Comparison of ENCODE assay signal across 17 cellular contexts in the genomic region with DNA sequence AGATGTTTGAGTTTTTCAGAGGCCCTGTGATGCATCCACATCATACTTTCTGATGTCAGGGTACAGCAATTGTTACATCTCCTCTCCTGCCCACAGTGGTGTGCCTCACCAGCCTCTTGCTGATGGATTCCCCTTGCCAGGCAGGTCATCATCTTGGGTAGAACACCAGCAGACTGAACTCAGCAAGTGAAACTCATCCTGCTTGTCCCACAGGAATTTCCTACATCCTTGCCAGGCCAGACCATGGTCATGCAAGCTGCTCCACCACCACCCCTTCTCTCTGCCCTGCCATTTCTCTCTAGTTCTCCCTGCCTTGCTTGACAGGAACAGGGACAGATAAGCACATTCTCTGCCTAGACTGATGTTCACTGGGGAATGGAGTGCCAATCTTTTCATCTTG.
DNase-seq lines count a peak whose midpoint lies in the region; ATAC-seq, FAIRE-seq and TF ChIP-seq lines count a peak whose summit lies in the region.
"Had no signal": no experiment of that assay in that cellular context is flagged by ENCODE, and none has a peak within 500 bp of the region (broad histone marks: within the 10 kb centered on the region; RNA-seq: fewer than 3 reads in every experiment).

No MANE protein-coding gene starts in this region.

- H3K4me3 ChIP-seq in AG10803 (ENCODE audit: low read length) (no peak overlapping the region), GM23338 (no peak overlapping the region), astrocyte (ENCODE audit: insufficient read depth, low read depth, low read length) (no peak overlapping the region), adrenal gland (no peak overlapping the region)
- H3K4me3 ChIP-seq: SJCRH30 had no signal

- H3K4me1 Mint-ChIP-seq in GM23338, result peaks cover 20% of the 10 kb centered on the region; the same call in 2 of the 3 replicates
- no peaks in the 10 kb centered on the region for H3K4me1 Mint-ChIP-seq in astrocyte (ENCODE audit: low read depth, unreplicated experiment)
- H3K4me1 Mint-ChIP-seq: CD14-positive monocyte had no signal

- intact Hi-C loops in adrenal gland (cut with DNase I), result no loop called here

- TF ChIP-seq CTCF in AG10803 (conservative IDR thresholded peaks at IDR 0.05; ENCODE audit: low read length) (no peak), GM23338 (conservative IDR thresholded peaks at IDR 0.05; ENCODE audit: low read depth in 2 of 2) (no peak), astrocyte (IDR thresholded peaks at IDR 0.05; ENCODE audit: insufficient read depth, low read depth, low read length) (no peak), adrenal gland (IDR thresholded peaks at IDR 0.05) (no peak)

- FAIRE-seq in astrocyte (lab: Jason Lieb, UNC), result no peak
- FAIRE-seq: A204.1, H54 had no signal

- H3F3A ChIP-seq in GM23338 (replicated peaks; ENCODE audit: low read depth), result no peaks in the 10 kb centered on the region

- H3K36me3 Mint-ChIP-seq in GM23338 (ENCODE audit: low read depth) (no peaks in the 10 kb centered on the region), astrocyte (ENCODE audit: low read depth, unreplicated experiment) (peaks cover 4% of the 10 kb centered on the region)

- DNase-seq in AG10803 (ENCODE audit: low read depth), result peak; percentile 78
- DNase-seq in GM23338 (ENCODE audit: low spot score), result no peak
- peak; percentile 31 for DNase-seq in astrocyte (ENCODE audit: low read depth)
- peak; percentile 1 for DNase-seq in glomerular visceral epithelial cell (ENCODE audit: extremely low spot score)
- DNase-seq in adrenal gland, result no peak
- DNase-seq in midbrain (lab: John Stamatoyannopoulos, UW), result no peak
- DNase-seq: AML-193, DMS153, HFFc6, NCI-H187 treated with DMSO at 0.1 percent for 48 hours, PC-3, SJCRH30 had no signal

- H3K27me3 Mint-ChIP-seq in GM23338 (ENCODE audit: insufficient read depth, low read depth, poor library complexity) (peaks cover 2% of the 10 kb centered on the region), astrocyte (ENCODE audit: low read depth, unreplicated experiment) (no peaks in the 10 kb centered on the region)

- no peaks in the 10 kb centered on the region; the same call in 1 of the 2 replicates for H3K9me2 ChIP-seq in GM23338 (ENCODE audit: insufficient read depth)

- no peak overlapping the region for H2AFZ ChIP-seq in GM23338
- no peak overlapping the region for H2AFZ ChIP-seq in astrocyte (ENCODE audit: low read depth, low read length)

- no peaks in the 10 kb centered on the region for H4K20me1 ChIP-seq in GM23338 (replicated peaks; ENCODE audit: insufficient read depth)
- H4K20me1 ChIP-seq in astrocyte (ENCODE audit: insufficient read depth, low read length), result no peaks in the 10 kb centered on the region

- no peak overlapping the region for H3K4me3 Mint-ChIP-seq in GM23338
- H3K4me3 Mint-ChIP-seq in astrocyte (ENCODE audit: unreplicated experiment), result no peak overlapping the region
- H3K4me3 Mint-ChIP-seq: CD14-positive monocyte, HFFc6 had no signal

- no peak for ATAC-seq in GM23338
- ATAC-seq in GM18868 (IDR thresholded peaks at IDR 0.05; ENCODE audit: unreplicated experiment), result no peak
- ATAC-seq in HG02885 (IDR thresholded peaks at IDR 0.05; ENCODE audit: poor library complexity, unreplicated experiment), result no peak
- ATAC-seq: PC-3 had no signal

- peaks cover 12% of the 10 kb centered on the region for H3K4me1 ChIP-seq in GM23338 (ENCODE audit: insufficient read depth)
- H3K4me1 ChIP-seq in astrocyte (ENCODE audit: insufficient read depth, low read length), result no peaks in the 10 kb centered on the region
- no peaks in the 10 kb centered on the region for H3K4me1 ChIP-seq in adrenal gland (replicated peaks in 1 of 2)
- H3K4me1 ChIP-seq: SJCRH30 had no signal

- TF ChIP-seq POLR2A in adrenal gland (IDR thresholded peaks at IDR 0.05), result no peak

- no peaks in the 10 kb centered on the region for H3K27me3 ChIP-seq in GM23338 (ENCODE audit: insufficient read depth)
- no peaks in the 10 kb centered on the region for H3K27me3 ChIP-seq in astrocyte (ENCODE audit: insufficient read depth, low read length)
- H3K27me3 ChIP-seq in adrenal gland, result no peaks in the 10 kb centered on the region
- H3K27me3 ChIP-seq: SJCRH30 had no signal

- H3K9me3 ChIP-seq in astrocyte (ENCODE audit: insufficient read depth, low read depth, low read length), result no peaks in the 10 kb centered on the region
- H3K9me3 ChIP-seq in adrenal gland (replicated peaks in 1 of 3), result no peaks in the 10 kb centered on the region
- H3K9me3 ChIP-seq: SJCRH30 had no signal

- H3K4me2 ChIP-seq in GM23338, result no peak overlapping the region
- no peak overlapping the region for H3K4me2 ChIP-seq in astrocyte (ENCODE audit: low read length)

- no peaks in the 10 kb centered on the region for H3K36me3 ChIP-seq in GM23338 (ENCODE audit: insufficient read depth)
- no peaks in the 10 kb centered on the region for H3K36me3 ChIP-seq in astrocyte (ENCODE audit: insufficient read depth, low read length)
- H3K36me3 ChIP-seq in adrenal gland (replicated peaks in 1 of 2), result no peaks in the 10 kb centered on the region
- H3K36me3 ChIP-seq: SJCRH30 had no signal

- H3K9ac ChIP-seq in astrocyte (ENCODE audit: low read length), result no peak overlapping the region

- H3K9me3 Mint-ChIP-seq in GM23338 (no peaks in the 10 kb centered on the region), astrocyte (ENCODE audit: unreplicated experiment) (no peaks in the 10 kb centered on the region)
- H3K9me3 Mint-ChIP-seq: HFFc6 had no signal

- no peaks in the 10 kb centered on the region for H3K79me2 ChIP-seq in GM23338 (replicated peaks; ENCODE audit: insufficient read depth)
- H3K79me2 ChIP-seq in astrocyte (ENCODE audit: insufficient read depth, low read length), result no peaks in the 10 kb centered on the region

- H3K27ac ChIP-seq in GM23338 (ENCODE audit: low read depth) (no peak overlapping the region), astrocyte (ENCODE audit: low read depth, low read length) (no peak overlapping the region), adrenal gland (no peak overlapping the region)
- H3K27ac ChIP-seq: SJCRH30 had no signal

- H3K27ac Mint-ChIP-seq in GM23338 (0 out of 2 replicates have a peak overlapping the region, but pooled peaks have one; percentile 74), astrocyte (ENCODE audit: unreplicated experiment) (no peak overlapping the region)
- H3K27ac Mint-ChIP-seq: CD14-positive monocyte, HFFc6 had no signal

TF ChIP-seq in GM23338, 12 proteins besides CTCF, POLR2A, EP300 and RAD21 (continues in another document):
- no peak for TF ChIP-seq EZH2phosphoT487 (IDR thresholded peaks at IDR 0.05; ENCODE audit: unreplicated experiment)
- TF ChIP-seq, protein P1, sequence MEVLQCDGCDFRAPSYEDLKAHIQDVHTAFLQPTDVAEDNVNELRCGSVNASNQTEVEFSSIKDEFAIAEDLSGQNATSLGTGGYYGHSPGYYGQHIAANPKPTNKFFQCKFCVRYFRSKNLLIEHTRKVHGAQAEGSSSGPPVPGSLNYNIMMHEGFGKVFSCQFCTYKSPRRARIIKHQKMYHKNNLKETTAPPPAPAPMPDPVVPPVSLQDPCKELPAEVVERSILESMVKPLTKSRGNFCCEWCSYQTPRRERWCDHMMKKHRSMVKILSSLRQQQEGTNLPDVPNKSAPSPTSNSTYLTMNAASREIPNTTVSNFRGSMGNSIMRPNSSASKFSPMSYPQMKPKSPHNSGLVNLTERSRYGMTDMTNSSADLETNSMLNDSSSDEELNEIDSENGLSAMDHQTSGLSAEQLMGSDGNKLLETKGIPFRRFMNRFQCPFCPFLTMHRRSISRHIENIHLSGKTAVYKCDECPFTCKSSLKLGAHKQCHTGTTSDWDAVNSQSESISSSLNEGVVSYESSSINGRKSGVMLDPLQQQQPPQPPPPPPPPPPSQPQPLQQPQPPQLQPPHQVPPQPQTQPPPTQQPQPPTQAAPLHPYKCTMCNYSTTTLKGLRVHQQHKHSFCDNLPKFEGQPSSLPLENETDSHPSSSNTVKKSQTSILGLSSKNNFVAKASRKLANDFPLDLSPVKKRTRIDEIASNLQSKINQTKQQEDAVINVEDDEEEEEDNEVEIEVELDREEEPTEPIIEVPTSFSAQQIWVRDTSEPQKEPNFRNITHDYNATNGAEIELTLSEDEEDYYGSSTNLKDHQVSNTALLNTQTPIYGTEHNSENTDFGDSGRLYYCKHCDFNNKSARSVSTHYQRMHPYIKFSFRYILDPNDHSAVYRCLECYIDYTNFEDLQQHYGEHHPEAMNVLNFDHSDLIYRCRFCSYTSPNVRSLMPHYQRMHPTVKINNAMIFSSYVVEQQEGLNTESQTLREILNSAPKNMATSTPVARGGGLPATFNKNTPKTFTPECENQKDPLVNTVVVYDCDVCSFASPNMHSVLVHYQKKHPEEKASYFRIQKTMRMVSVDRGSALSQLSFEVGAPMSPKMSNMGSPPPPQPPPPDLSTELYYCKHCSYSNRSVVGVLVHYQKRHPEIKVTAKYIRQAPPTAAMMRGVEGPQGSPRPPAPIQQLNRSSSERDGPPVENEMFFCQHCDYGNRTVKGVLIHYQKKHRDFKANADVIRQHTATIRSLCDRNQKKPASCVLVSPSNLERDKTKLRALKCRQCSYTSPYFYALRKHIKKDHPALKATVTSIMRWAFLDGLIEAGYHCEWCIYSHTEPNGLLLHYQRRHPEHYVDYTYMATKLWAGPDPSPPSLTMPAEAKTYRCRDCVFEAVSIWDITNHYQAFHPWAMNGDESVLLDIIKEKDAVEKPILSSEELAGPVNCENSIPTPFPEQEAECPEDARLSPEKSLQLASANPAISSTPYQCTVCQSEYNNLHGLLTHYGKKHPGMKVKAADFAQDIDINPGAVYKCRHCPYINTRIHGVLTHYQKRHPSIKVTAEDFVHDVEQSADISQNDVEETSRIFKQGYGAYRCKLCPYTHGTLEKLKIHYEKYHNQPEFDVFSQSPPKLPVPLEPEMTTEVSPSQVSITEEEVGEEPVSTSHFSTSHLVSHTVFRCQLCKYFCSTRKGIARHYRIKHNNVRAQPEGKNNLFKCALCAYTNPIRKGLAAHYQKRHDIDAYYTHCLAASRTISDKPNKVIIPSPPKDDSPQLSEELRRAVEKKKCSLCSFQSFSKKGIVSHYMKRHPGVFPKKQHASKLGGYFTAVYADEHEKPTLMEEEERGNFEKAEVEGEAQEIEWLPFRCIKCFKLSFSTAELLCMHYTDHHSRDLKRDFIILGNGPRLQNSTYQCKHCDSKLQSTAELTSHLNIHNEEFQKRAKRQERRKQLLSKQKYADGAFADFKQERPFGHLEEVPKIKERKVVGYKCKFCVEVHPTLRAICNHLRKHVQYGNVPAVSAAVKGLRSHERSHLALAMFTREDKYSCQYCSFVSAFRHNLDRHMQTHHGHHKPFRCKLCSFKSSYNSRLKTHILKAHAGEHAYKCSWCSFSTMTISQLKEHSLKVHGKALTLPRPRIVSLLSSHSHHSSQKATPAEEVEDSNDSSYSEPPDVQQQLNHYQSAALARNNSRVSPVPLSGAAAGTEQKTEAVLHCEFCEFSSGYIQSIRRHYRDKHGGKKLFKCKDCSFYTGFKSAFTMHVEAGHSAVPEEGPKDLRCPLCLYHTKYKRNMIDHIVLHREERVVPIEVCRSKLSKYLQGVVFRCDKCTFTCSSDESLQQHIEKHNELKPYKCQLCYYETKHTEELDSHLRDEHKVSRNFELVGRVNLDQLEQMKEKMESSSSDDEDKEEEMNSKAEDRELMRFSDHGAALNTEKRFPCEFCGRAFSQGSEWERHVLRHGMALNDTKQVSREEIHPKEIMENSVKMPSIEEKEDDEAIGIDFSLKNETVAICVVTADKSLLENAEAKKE (CRISPR knock-in tag; IDR thresholded peaks at IDR 0.05), result no peak
- no peak for TF ChIP-seq CREB1 (CRISPR knock-in tag; IDR thresholded peaks at IDR 0.05; ENCODE audit: low read depth)
- no peak for TF ChIP-seq POLR2AphosphoS5 (IDR thresholded peaks at IDR 0.05; ENCODE audit: low read depth)

Comparison
In these comparisons a context has a peak if more than half of its experiments do, and no peak if none do; other contexts are left out.
1. DNase-seq: peak in AG10803 (single experiment), astrocyte (single experiment) and glomerular visceral epithelial cell (single experiment); none in GM23338 (single experiment), adrenal gland (0 of 7) and midbrain (single experiment).